ENCODE assay signal across 8 cellular contexts in genomic region chr5:141413540-141414069, GRCh38. TPM values are rescaled to one million over a fixed set of nuclear protein-coding genes. Genes with fewer than 3 reads are reported as not detected.
DNase-seq lines count a peak whose midpoint lies in the region; ATAC-seq and TF ChIP-seq lines count a peak whose summit lies in the region.

No MANE protein-coding gene starts in this region.

- H3K4me1 ChIP-seq in GM23338 (ENCODE audit: insufficient read depth) (peaks cover 2% of the 10 kb centered on the region), right atrium auricular region (peaks cover 0 to 12% of the 10 kb centered on the region in 2 donors), skeletal muscle satellite cell (ENCODE audit: control insufficient read depth, insufficient read depth, low read length) (no peaks in the 10 kb centered on the region)

- H3F3A ChIP-seq in GM23338 (replicated peaks; ENCODE audit: low read depth): no peaks in the 10 kb centered on the region

- H3K4me3 Mint-ChIP-seq in GM23338 (peak overlapping the region; percentile 90), activated B cell treated with CpG ODN at 0.5 μM for 24 hours (peak overlapping the region; percentile 86)

- no peak for TF ChIP-seq CTCF in GM23338 (conservative IDR thresholded peaks at IDR 0.05; ENCODE audit: low read depth in 2 of 2)
- no peak for TF ChIP-seq CTCF in activated B cell treated with CpG ODN at 0.5 μM for 24 hours (IDR thresholded peaks at IDR 0.05)
- no peak for TF ChIP-seq CTCF in right atrium auricular region (IDR thresholded peaks at IDR 0.05)

- no peak overlapping the region for H3K9ac ChIP-seq in skeletal muscle satellite cell (ENCODE audit: low read depth, low read length)

- H2AFZ ChIP-seq in GM23338: no peak overlapping the region; the same call in 1 of the 2 replicates

- ATAC-seq in GM23338 (peak; percentile 65), activated B cell treated with CpG ODN at 0.5 μM for 24 hours (ENCODE audit: low read depth) (no peak), HG03439 (IDR thresholded peaks at IDR 0.05; ENCODE audit: unreplicated experiment) (no peak), GM21723 (IDR thresholded peaks at IDR 0.05; ENCODE audit: unreplicated experiment) (no peak), GM21367 (IDR thresholded peaks at IDR 0.05; ENCODE audit: unreplicated experiment) (no peak)

- POLR2A ChIA-PET in activated B cell treated with CpG ODN at 0.5 μM for 24 hours (lab: Charles Lee): no interaction called here

- H3K79me2 ChIP-seq in GM23338 (replicated peaks; ENCODE audit: insufficient read depth): 0 out of 2 replicates have a peak, but pooled peaks cover 2% of the 10 kb centered on the region

- H3K9me3 ChIP-seq in right atrium auricular region (peaks cover 30 to 84% of the 10 kb centered on the region in 2 donors), skeletal muscle satellite cell (replicated peaks; ENCODE audit: low read length) (peaks cover 44% of the 10 kb centered on the region)

- H3K27ac ChIP-seq in GM23338 (ENCODE audit: low read depth) (no peak overlapping the region), right atrium auricular region (no peak overlapping the region)

- H3K4me3 ChIP-seq in GM23338 (peak overlapping the region; percentile 40; the same call in 1 of the 2 replicates), right atrium auricular region (peak overlapping the region; percentile 22 to 33), skeletal muscle satellite cell (ENCODE audit: low read length) (peak overlapping the region; percentile 59)

- peak overlapping the region; percentile 89; the same call in 1 of the 2 replicates for H3K27ac Mint-ChIP-seq in GM23338
- H3K27ac Mint-ChIP-seq in activated B cell treated with CpG ODN at 0.5 μM for 24 hours: no peak overlapping the region

- no peaks in the 10 kb centered on the region for H3K36me3 ChIP-seq in GM23338 (ENCODE audit: insufficient read depth)
- H3K36me3 ChIP-seq in right atrium auricular region: no peaks in the 10 kb centered on the region
- H3K36me3 ChIP-seq in skeletal muscle satellite cell (ENCODE audit: insufficient read depth, low read length): peaks cover 13% of the 10 kb centered on the region

- H3K9me3 Mint-ChIP-seq in GM23338: peaks cover 47% of the 10 kb centered on the region
- H3K9me3 Mint-ChIP-seq in activated B cell treated with CpG ODN at 0.5 μM for 24 hours: peaks cover 18% of the 10 kb centered on the region

- intact Hi-C loops in activated B cell treated with CpG ODN at 0.5 μM for 24 hours (cut with micrococcal nuclease): loop anchor here (1.0 to 10.0 kb wide), 4 partner anchors 41 to 461 kb away; partner anchors contain the start of genes PCDH1, PCDHGA6, PCDHGB3 and TAF7

- H3K4me1 Mint-ChIP-seq in GM23338: peaks cover 17% of the 10 kb centered on the region
- peaks cover 21% of the 10 kb centered on the region for H3K4me1 Mint-ChIP-seq in activated B cell treated with CpG ODN at 0.5 μM for 24 hours

- DNase-seq in GM23338 (ENCODE audit: low spot score): no peak
- DNase-seq in activated B cell treated with CpG ODN at 0.5 μM for 24 hours: no peak
- DNase-seq in right atrium auricular region (ENCODE audit: low spot score): no peak
- no peak for DNase-seq in NOMO-1 treated with dmso at 0.1 percent for 144 hours (lab: John Stamatoyannopoulos, UW; ENCODE audit: unreplicated experiment)

- no peaks in the 10 kb centered on the region for H3K9me2 ChIP-seq in GM23338 (ENCODE audit: insufficient read depth)

- H3K27me3 Mint-ChIP-seq in GM23338 (ENCODE audit: insufficient read depth, low read depth, poor library complexity) (peaks cover 28% of the 10 kb centered on the region), activated B cell treated with CpG ODN at 0.5 μM for 24 hours (peaks cover 55% of the 10 kb centered on the region)

- H3K36me3 Mint-ChIP-seq in GM23338 (ENCODE audit: low read depth) (peaks cover 50% of the 10 kb centered on the region), activated B cell treated with CpG ODN at 0.5 μM for 24 hours (ENCODE audit: low read depth) (peaks cover 4% of the 10 kb centered on the region)

- H3K27me3 ChIP-seq in GM23338 (ENCODE audit: insufficient read depth) (peaks cover 12% of the 10 kb centered on the region), right atrium auricular region (no peaks in the 10 kb centered on the region), skeletal muscle satellite cell (ENCODE audit: control insufficient read depth, insufficient read depth, low read length) (no peaks in the 10 kb centered on the region)

- H3K4me2 ChIP-seq in GM23338 (peak overlapping the region; percentile 45; the same call in 1 of the 2 replicates), skeletal muscle satellite cell (ENCODE audit: low read length) (peak overlapping the region; percentile 71)

- CTCF ChIA-PET in activated B cell treated with CpG ODN at 0.5 μM for 24 hours (lab: Charles Lee): interaction anchor here (1.0 to 3.6 kb wide), 11 partner anchors 17 to 157 kb away, joined by 3 to 38 read pairs (median 7); partner anchors contain the start of genes PCDHGA12, PCDHGC3 and TAF7

- peaks cover 7% of the 10 kb centered on the region; the same call in 1 of the 2 replicates for H4K20me1 ChIP-seq in GM23338 (replicated peaks; ENCODE audit: insufficient read depth)

TF ChIP-seq in GM23338, 12 proteins besides CTCF, POLR2A, EP300 and RAD21:
- no peak for TF ChIP-seq STAT1 (IDR thresholded peaks at IDR 0.05; ENCODE audit: unreplicated experiment)
- no peak for TF ChIP-seq ETS1 (IDR thresholded peaks at IDR 0.05)
- no peak for TF ChIP-seq ZNF114 (CRISPR knock-in tag; IDR thresholded peaks at IDR 0.05)

RNA-seq across cellular contexts. Expression of gene PCDHGA10, which starts 0.8 kb away (rescaled TPM):
- 3.4 and 6.5 TPM in 2 replicates for total RNA-seq in GM23338 (2014; rRNA removed; shearing (Covaris generic))
- polyA plus RNA-seq in GM23338 (2016; fragmentation: Nextera tagmentation; extraction: Ambion mirVana): 1.6 and 2.1 TPM in 2 replicates
- 1.2 and 1.3 TPM in 2 replicates for total RNA-seq in activated B cell treated with CpG ODN at 0.5 μM for 24 hours
- total RNA-seq in right atrium auricular region: 1 to 10 TPM; 3.1 to 4.8 TPM
- total RNA-seq in skeletal muscle satellite cell (2012; rRNA removed): 4.6 and 5.0 TPM in 2 replicates

RNA-seq across cellular contexts. Expression of gene PCDHGB7, which starts 3.9 kb away (rescaled TPM):
- 5.8 and 11.7 TPM in 2 replicates for total RNA-seq in GM23338 (2014; rRNA removed; shearing (Covaris generic))
- polyA plus RNA-seq in GM23338 (2016; fragmentation: Nextera tagmentation; extraction: Ambion mirVana): 0.94 and 1.4 TPM in 2 replicates
- 1.2 and 1.4 TPM in 2 replicates for total RNA-seq in activated B cell treated with CpG ODN at 0.5 μM for 24 hours
- 10 to 100 TPM in 1 of 2 donors, 1 to 10 TPM in 1; 6.0 to 10.5 TPM for total RNA-seq in right atrium auricular region
- total RNA-seq in skeletal muscle satellite cell (2012; rRNA removed): 3.3 and 3.5 TPM in 2 replicates

RNA-seq across cellular contexts. Expression of gene PCDHGB6, which starts 5.8 kb away (rescaled TPM):
- 7.1 and 8.1 TPM in 2 replicates for total RNA-seq in GM23338 (2014; rRNA removed; shearing (Covaris generic))
- 1.6 and 2.8 TPM in 2 replicates for polyA plus RNA-seq in GM23338 (2016; fragmentation: Nextera tagmentation; extraction: Ambion mirVana)
- total RNA-seq in activated B cell treated with CpG ODN at 0.5 μM for 24 hours (1.2 and 1.6 TPM in 2 replicates), right atrium auricular region (1 to 10 TPM; 5.0 to 7.1 TPM)
- 2.3 and 2.8 TPM in 2 replicates for total RNA-seq in skeletal muscle satellite cell (2012; rRNA removed)

RNA-seq across cellular contexts. Expression of gene PCDHGA11, which starts 7.2 kb away (rescaled TPM):
- total RNA-seq in GM23338 (2014; rRNA removed; shearing (Covaris generic)): 8.9 and 10.7 TPM in 2 replicates
- polyA plus RNA-seq in GM23338 (2016; fragmentation: Nextera tagmentation; extraction: Ambion mirVana): 2.3 and 3.0 TPM in 2 replicates
- total RNA-seq in activated B cell treated with CpG ODN at 0.5 μM for 24 hours: 0.73 and 1.1 TPM in 2 replicates
- total RNA-seq in right atrium auricular region: 1 to 10 TPM; 3.0 to 4.5 TPM
- 6.8 and 9.8 TPM in 2 replicates for total RNA-seq in skeletal muscle satellite cell (2012; rRNA removed)

RNA-seq across cellular contexts. Expression of gene PCDHGA9, which starts 11.0 kb away (rescaled TPM):
- 5.5 and 7.8 TPM in 2 replicates for total RNA-seq in GM23338 (2014; rRNA removed; shearing (Covaris generic))
- polyA plus RNA-seq in GM23338 (2016; fragmentation: Nextera tagmentation; extraction: Ambion mirVana): 0.50 and 0.54 TPM in 2 replicates
- 1.1 and 1.3 TPM in 2 replicates for total RNA-seq in activated B cell treated with CpG ODN at 0.5 μM for 24 hours
- 1 to 10 TPM; 3.7 to 5.2 TPM for total RNA-seq in right atrium auricular region
- total RNA-seq in skeletal muscle satellite cell (2012; rRNA removed): 2.6 and 3.3 TPM in 2 replicates
